Comparison of ENCODE assay signal across 30 cellular contexts in genomic region chr9:85575868-85576267, GRCh38.
"Had no signal": no experiment of that assay in that cellular context is flagged by ENCODE, and none has a peak within 500 bp of the region (broad histone marks: within the 10 kb centered on the region; RNA-seq: fewer than 3 reads in every experiment).

No MANE protein-coding gene starts in this region.

- ATAC-seq: left colon; natural killer cell; psoas muscle; sciatic nerve; stimulated activated naive B cell treated with anti-CD40 and anti-IgM and Interleukin-4, amounts not matched to agents 10 μg/mL and 1 μg/mL and 100 μg/mL, for 72 hours; stimulated activated naive CD8-positive, alpha-beta T cell treated with anti-CD3 and anti-CD28 coated beads, Interleukin-15, Interleukin-2, amounts not matched to agents 100 U/mL and 50 U/mL, for 24 hours had no signal

- FAIRE-seq: islet of Langerhans, kidney had no signal

- H3K9me3 ChIP-seq: left ventricle myocardium inferior, neutrophil, psoas muscle, stomach, testis, thyroid gland, transverse colon, upper lobe of left lung, vagina had no signal

- H3K4me3 ChIP-seq: left ventricle myocardium inferior, lung, neural progenitor cell, psoas muscle, skin epidermis, stomach, testis, thyroid gland, transverse colon, upper lobe of left lung, vagina had no signal

- H3K4me1 ChIP-seq: left ventricle myocardium inferior, neural progenitor cell, parathyroid adenoma, psoas muscle, stomach, testis, thyroid gland, transverse colon, upper lobe of left lung, vagina had no signal

- DNase-seq: hypothalamus; immature natural killer cell; kidney; left colon; left ventricle myocardium inferior; mesendoderm; naive B cell; natural killer cell; nephron progenitor cell; occipital lobe; psoas muscle; stimulated activated CD4-positive, alpha-beta T cell treated with anti-CD3 and anti-CD28 coated beads, Interleukin-12 subunit alpha, Interleukin-12 subunit beta, amount 100 ng/mL, for 4 hours; stimulated activated CD4-positive, alpha-beta T cell treated with anti-CD3 and anti-CD28 coated beads, Interleukin-15, amount 100 ng/mL, for 24 hours; stimulated activated CD4-positive, alpha-beta T cell treated with anti-CD3 and anti-CD28 coated beads, Interleukin-2, amount 100 ng/mL, for 24 hours; stimulated activated CD4-positive, alpha-beta T cell treated with anti-CD3 and anti-CD28 coated beads, Interleukin-4, amount 100 ng/mL, for 1 hour; stimulated activated naive B cell treated with anti-CD40 and anti-IgM and Interleukin-4, amounts not matched to agents 10 μg/mL and 1 μg/mL and 100 μg/mL, for 72 hours; stimulated activated naive CD8-positive, alpha-beta T cell treated with anti-CD3 and anti-CD28 coated beads, Interleukin-15, Interleukin-2, amounts not matched to agents 100 U/mL and 50 U/mL, for 24 hours; stomach; testis; thyroid gland; transverse colon; upper lobe of left lung had no signal

- H3K79me2 ChIP-seq: parathyroid adenoma had no signal

- H3K9ac ChIP-seq: neural progenitor cell, parathyroid adenoma had no signal

- H3K4me2 ChIP-seq: neural progenitor cell had no signal

- H3K36me3 ChIP-seq: left ventricle myocardium inferior, neural progenitor cell, thyroid gland, transverse colon, upper lobe of left lung, vagina had no signal

- H3K27ac ChIP-seq: left ventricle myocardium inferior, neural progenitor cell, neutrophil, parathyroid adenoma, psoas muscle, skin epidermis, stomach, testis, thyroid gland, transverse colon, upper lobe of left lung, vagina had no signal

- H2AFZ ChIP-seq: neural progenitor cell, parathyroid adenoma had no signal

- H3K27me3 ChIP-seq: neural progenitor cell, neutrophil, stomach, testis, thyroid gland, transverse colon, upper lobe of left lung, vagina had no signal
